ENCODE assay signal across 9 cellular contexts in the genomic region with DNA sequence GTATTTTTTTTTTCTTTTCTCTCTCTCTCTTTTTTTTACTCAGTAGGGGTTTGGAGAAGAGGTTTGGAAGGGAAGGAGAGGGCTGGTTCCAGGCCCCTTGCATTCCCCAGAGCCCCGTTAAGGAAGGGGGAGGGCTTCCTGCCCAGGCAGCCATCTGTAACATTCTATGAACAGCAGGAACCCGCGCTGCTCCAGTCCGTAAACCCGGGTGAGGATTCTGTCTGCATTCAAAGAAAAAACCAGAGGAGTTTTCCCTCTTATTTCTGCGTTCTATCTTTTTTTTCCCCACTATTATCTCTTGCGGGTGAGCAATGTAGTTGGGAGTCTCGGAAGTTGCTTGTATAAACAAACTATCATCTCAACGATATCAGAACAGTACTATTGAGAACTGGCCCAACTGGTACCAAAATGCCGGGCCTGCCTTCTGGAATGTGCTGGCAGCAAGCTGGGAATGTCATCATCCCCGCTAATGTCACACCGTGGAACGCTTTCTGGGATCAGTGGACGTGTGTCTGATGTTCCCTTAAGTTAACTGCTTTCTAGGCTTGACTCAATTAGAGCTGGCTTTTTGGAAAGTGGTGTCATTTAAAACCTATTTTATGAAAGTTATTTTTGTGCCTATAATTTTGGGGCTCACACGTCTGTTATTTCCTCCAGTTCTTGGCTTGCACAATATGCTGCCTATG.
DNase-seq lines count a peak whose midpoint lies in the region; ATAC-seq, FAIRE-seq and TF ChIP-seq lines count a peak whose summit lies in the region.
"Had no signal": no experiment of that assay in that cellular context is flagged by ENCODE, and none has a peak within 500 bp of the region (broad histone marks: within the 10 kb centered on the region; RNA-seq: fewer than 3 reads in every experiment).

No MANE protein-coding gene starts in this region.

- no peaks in the 10 kb centered on the region for H3K4me1 Mint-ChIP-seq in effector memory CD8-positive, alpha-beta T cell (ENCODE audit: low read depth in 2 of 2)

- DNase-seq in H7, result peak; percentile 70
- DNase-seq in cardiac fibroblast (ENCODE audit: low read depth in 2 of 2), result peak; percentile 46 to 67
- DNase-seq in kidney, result peak; percentile 73
- no peak for DNase-seq in DMS153 treated with DMSO at 0.1 percent for 48 hours (lab: John Stamatoyannopoulos, UW; ENCODE audit: unreplicated experiment)
- DNase-seq in effector memory CD8-positive, alpha-beta T cell, result no peak
- no peak for DNase-seq in mucosa of gallbladder (ENCODE audit: low spot score)

- H3K27ac ChIP-seq in kidney (ENCODE audit: low read depth in 2 of 2, low read length in 2 of 2) (no peak overlapping the region), stomach smooth muscle (ENCODE audit: low read length) (peak overlapping the region; percentile 26)
- H3K27ac ChIP-seq: VCaP had no signal

- H3K27ac Mint-ChIP-seq in effector memory CD8-positive, alpha-beta T cell, result no peak overlapping the region

- H3K27me3 Mint-ChIP-seq in effector memory CD8-positive, alpha-beta T cell, result no peaks in the 10 kb centered on the region

- H3K4me3 Mint-ChIP-seq in effector memory CD8-positive, alpha-beta T cell, result no peak overlapping the region

- H3K4me3 ChIP-seq in H7 (ENCODE audit: insufficient read depth, low read depth, low read length), result no peak overlapping the region
- H3K4me3 ChIP-seq in cardiac fibroblast (replicated peaks in 1 of 2; ENCODE audit: low read depth in 2 of 2, low read length in 2 of 2), result peak overlapping the region; percentile 21 to 45
- H3K4me3 ChIP-seq in kidney (ENCODE audit: low read length in 2 of 2), result peak overlapping the region; percentile 59
- H3K4me3 ChIP-seq in stomach smooth muscle (ENCODE audit: low read length in 2 of 2), result peak overlapping the region; percentile 71 to 80

- intact Hi-C loops in kidney (cut with DNase I), result no loop called here

- H3K9me3 ChIP-seq in kidney (ENCODE audit: control insufficient read depth in 1 of 2, low read length in 2 of 2) (no peaks in the 10 kb centered on the region), stomach smooth muscle (ENCODE audit: control insufficient read depth in 2 of 2, low read length in 2 of 2) (no peaks in the 10 kb centered on the region)

- TF ChIP-seq CTCF in cardiac fibroblast (IDR thresholded peaks at IDR 0.05; ENCODE audit: low read depth, low read length) (no peak), kidney (IDR thresholded peaks at IDR 0.05; ENCODE audit: borderline replicate concordance, extremely low read depth, insufficient read depth) (no peak)

- peaks cover 0 to 4% of the 10 kb centered on the region in 2 donors for H3K4me1 ChIP-seq in kidney (ENCODE audit: control insufficient read depth in 1 of 2, insufficient read depth in 1 of 2, low read depth in 1 of 2, low read length in 2 of 2)
- H3K4me1 ChIP-seq in stomach smooth muscle (ENCODE audit: control insufficient read depth, insufficient read depth, low read length), result peaks cover 2% of the 10 kb centered on the region

- H3K27me3 ChIP-seq in H7 (ENCODE audit: control insufficient read depth, insufficient read depth, low read length) (no peaks in the 10 kb centered on the region), stomach smooth muscle (ENCODE audit: control insufficient read depth in 1 of 2, insufficient read depth in 2 of 2, low read length in 2 of 2) (no peaks in the 10 kb centered on the region)

- H3K9ac ChIP-seq in kidney (ENCODE audit: low read length in 2 of 2), result no peak overlapping the region
- H3K9ac ChIP-seq in stomach smooth muscle (ENCODE audit: low read length in 2 of 2), result peak overlapping the region; percentile 55 to 66

- no peak for FAIRE-seq in kidney (lab: Jason Lieb, UNC)

- no peaks in the 10 kb centered on the region for H3K36me3 Mint-ChIP-seq in effector memory CD8-positive, alpha-beta T cell (ENCODE audit: insufficient read depth)

- no peak for ATAC-seq in GM19324 (IDR thresholded peaks at IDR 0.05; ENCODE audit: low FRiP score, unreplicated experiment)
- ATAC-seq in effector memory CD8-positive, alpha-beta T cell (replicated peaks), result no peak

- peaks cover 0 to 2% of the 10 kb centered on the region in 2 donors for H3K9me3 Mint-ChIP-seq in effector memory CD8-positive, alpha-beta T cell

- no peaks in the 10 kb centered on the region for H3K36me3 ChIP-seq in H7 (replicated peaks; ENCODE audit: control insufficient read depth, insufficient read depth, low read length)
- H3K36me3 ChIP-seq in kidney (ENCODE audit: control insufficient read depth in 1 of 2, insufficient read depth in 2 of 2, low read length in 2 of 2), result no peaks in the 10 kb centered on the region
- no peaks in the 10 kb centered on the region for H3K36me3 ChIP-seq in stomach smooth muscle (ENCODE audit: control insufficient read depth in 2 of 2, insufficient read depth in 2 of 2, low read length in 2 of 2)

Comparison
In these comparisons a context has a peak if more than half of its experiments do, and no peak if none do; other contexts are left out.
1. DNase-seq: peak in H7 (single experiment), cardiac fibroblast (2 of 2) and kidney (single experiment); none in DMS153 treated with DMSO at 0.1 percent for 48 hours (single experiment), effector memory CD8-positive, alpha-beta T cell (0 of 3) and mucosa of gallbladder (single experiment).
2. H3K9ac ChIP-seq: peak in stomach smooth muscle (2 of 2); none in kidney (0 of 2).